ENCODE assay signal across 20 cellular contexts in genomic region chr2:161234627-161235026, GRCh38.
"Had no signal": no experiment of that assay in that cellular context is flagged by ENCODE, and none has a peak within 500 bp of the region (broad histone marks: within the 10 kb centered on the region; RNA-seq: fewer than 3 reads in every experiment).

No MANE protein-coding gene starts in this region.

- DNase-seq: activated CD4-positive, alpha-beta T cell treated with anti-CD3 and anti-CD28 coated beads for 4 hours; activated CD4-positive, alpha-beta T cell treated with anti-CD3 and anti-CD28 coated beads, Interleukin-2, amount 50 U/mL, for 4 hours; activated CD4-positive, CD25-positive, alpha-beta regulatory T cell; activated naive CD4-positive, alpha-beta T cell; activated T-cell treated with anti-CD3 and anti-CD28 coated beads for 4 hours; activated T-cell treated with anti-CD3 and anti-CD28 coated beads, Interleukin-2, amount 50 U/mL, for 72 hours; central memory CD4-positive, alpha-beta T cell; dermis blood vessel endothelial cell; effector CD4-positive, alpha-beta T cell; foreskin keratinocyte; naive B cell; occipital lobe; posterior cingulate gyrus; right cardiac atrium; stimulated activated CD4-positive, alpha-beta T cell treated with anti-CD3 and anti-CD28 coated beads, Interleukin-2, amount 100 ng/mL, for 48 hours; stimulated activated naive CD4-positive, alpha-beta T cell treated with Interleukin-2 at 50 U/mL for 16 hours had no signal

- H3K9me3 ChIP-seq: breast epithelium, esophagus muscularis mucosa, tibial nerve had no signal

- H3K4me3 ChIP-seq: breast epithelium, esophagus muscularis mucosa, tibial nerve had no signal

- H3K27ac ChIP-seq: breast epithelium, esophagus muscularis mucosa, foreskin keratinocyte, tibial nerve had no signal

- H3K27me3 ChIP-seq: breast epithelium, esophagus muscularis mucosa, foreskin keratinocyte, tibial nerve had no signal

- ATAC-seq: activated naive CD4-positive, alpha-beta T cell treated with anti-CD3 and anti-CD28 coated beads, Interleukin-2, amount 50 U/mL, for 72 hours; activated T-cell treated with anti-CD3 and anti-CD28 coated beads, Interleukin-2, amount 50 U/mL, for 72 hours; foreskin keratinocyte; right cardiac atrium had no signal

- H3K36me3 ChIP-seq: breast epithelium had no signal

- H3K4me1 ChIP-seq: breast epithelium had no signal
